Comparison of ENCODE assay signal across 8 cellular contexts in the genomic region with DNA sequence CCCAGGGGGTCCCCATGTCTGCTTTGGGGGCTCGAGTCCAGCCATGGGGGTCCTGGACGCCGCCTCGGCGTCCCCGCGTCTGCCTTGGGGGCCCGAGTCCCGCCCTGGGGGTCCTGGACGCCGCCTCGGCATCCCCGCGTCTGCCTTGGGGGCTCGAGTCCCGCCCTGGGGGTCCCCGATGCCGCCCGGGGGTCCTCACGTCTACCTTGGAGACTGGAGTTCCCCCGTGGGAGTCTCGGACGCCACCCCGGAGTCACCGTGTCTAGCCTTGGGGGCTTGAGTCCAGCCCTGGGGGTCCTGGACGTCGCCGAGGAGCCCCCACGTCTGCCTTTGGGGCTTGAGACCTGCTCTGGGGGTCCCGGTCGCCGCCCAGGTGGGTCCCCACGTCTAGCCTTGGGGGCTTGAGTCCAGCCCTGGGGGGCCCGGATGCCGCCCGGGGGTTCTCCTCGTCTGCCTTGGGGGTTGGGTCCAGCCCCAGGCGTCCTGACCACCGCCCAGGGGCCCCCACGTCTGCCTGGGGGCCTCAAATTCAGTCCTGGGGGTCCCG. TPM values are rescaled to one million over a fixed set of nuclear protein-coding genes. Genes with fewer than 3 reads are reported as not detected.
DNase-seq lines count a peak whose midpoint lies in the region; ATAC-seq lines count a peak whose summit lies in the region.

No MANE protein-coding gene starts in this region.

- peaks cover 20% of the 10 kb centered on the region for H3K36me3 ChIP-seq in HUES48 (ENCODE audit: control insufficient read depth, insufficient read depth, low read length)

- DNase-seq in activated naive CD8-positive, alpha-beta T cell treated with anti-CD3 and anti-CD28 coated beads, Interleukin-2, amount 10 ng/mL, durations not matched to agents 7 days and 5 days, result peak; percentile 62
- peak in 1 of 2 donors; percentile 74 for DNase-seq in stimulated activated effector memory CD8-positive, alpha-beta T cell treated with anti-CD3 and anti-CD28 coated beads, Interleukin-12 subunit alpha, Interleukin-12 subunit beta, amount 100 ng/mL, for 72 hours (ENCODE audit: low spot score in 2 of 2)
- DNase-seq in GM19238 (ENCODE audit: insufficient read length, low spot score), result no peak
- no peak for DNase-seq in C1 segment of cervical spinal cord (lab: John Stamatoyannopoulos, UW)
- no peak for DNase-seq in glomerular visceral epithelial cell (ENCODE audit: extremely low spot score)

- no peaks in the 10 kb centered on the region for H3K27me3 ChIP-seq in HUES48 (ENCODE audit: control insufficient read depth, insufficient read depth, low read length)

- H3K9ac ChIP-seq in HUES48 (ENCODE audit: low read depth, low read length), result peak overlapping the region; percentile 78

- H3K36me3 Mint-ChIP-seq in activated naive CD8-positive, alpha-beta T cell treated with anti-CD3 and anti-CD28 coated beads, Interleukin-2, amount 10 ng/mL, durations not matched to agents 7 days and 5 days, result peaks cover 4% of the 10 kb centered on the region
- H3K36me3 Mint-ChIP-seq in stimulated activated effector memory CD8-positive, alpha-beta T cell treated with anti-CD3 and anti-CD28 coated beads, Interleukin-12 subunit alpha, Interleukin-12 subunit beta, amount 100 ng/mL, for 72 hours, result peaks cover 32% of the 10 kb centered on the region

- no peaks in the 10 kb centered on the region for H3K4me1 ChIP-seq in HUES48 (ENCODE audit: control insufficient read depth, insufficient read depth, low read length)

- H3K4me3 ChIP-seq in HUES48 (ENCODE audit: low read depth, low read length) (peak overlapping the region; percentile 90), iPS-18c (ENCODE audit: insufficient read depth, low read depth, low read length) (peak overlapping the region; percentile 82)

- H3K27me3 Mint-ChIP-seq in activated naive CD8-positive, alpha-beta T cell treated with anti-CD3 and anti-CD28 coated beads, Interleukin-2, amount 10 ng/mL, durations not matched to agents 7 days and 5 days, result no peaks in the 10 kb centered on the region

- no peaks in the 10 kb centered on the region for H3K9me3 Mint-ChIP-seq in activated naive CD8-positive, alpha-beta T cell treated with anti-CD3 and anti-CD28 coated beads, Interleukin-2, amount 10 ng/mL, durations not matched to agents 7 days and 5 days
- H3K9me3 Mint-ChIP-seq in stimulated activated effector memory CD8-positive, alpha-beta T cell treated with anti-CD3 and anti-CD28 coated beads, Interleukin-12 subunit alpha, Interleukin-12 subunit beta, amount 100 ng/mL, for 72 hours, result no peaks in the 10 kb centered on the region

- H3K4me3 Mint-ChIP-seq in activated naive CD8-positive, alpha-beta T cell treated with anti-CD3 and anti-CD28 coated beads, Interleukin-2, amount 10 ng/mL, durations not matched to agents 7 days and 5 days, result peak overlapping the region; percentile 89
- H3K4me3 Mint-ChIP-seq in stimulated activated effector memory CD8-positive, alpha-beta T cell treated with anti-CD3 and anti-CD28 coated beads, Interleukin-12 subunit alpha, Interleukin-12 subunit beta, amount 100 ng/mL, for 72 hours, result peak overlapping the region; percentile 77

- no peak for ATAC-seq in activated naive CD8-positive, alpha-beta T cell treated with anti-CD3 and anti-CD28 coated beads, Interleukin-2, amount 10 ng/mL, durations not matched to agents 7 days and 5 days (ENCODE audit: low read depth)
- no peak for ATAC-seq in stimulated activated effector memory CD8-positive, alpha-beta T cell treated with anti-CD3 and anti-CD28 coated beads, Interleukin-12 subunit alpha, Interleukin-12 subunit beta, amount 100 ng/mL, for 72 hours
- no peak for ATAC-seq in GM21447 (IDR thresholded peaks at IDR 0.05; ENCODE audit: unreplicated experiment)

- peak overlapping the region; percentile 82 for H3K27ac Mint-ChIP-seq in activated naive CD8-positive, alpha-beta T cell treated with anti-CD3 and anti-CD28 coated beads, Interleukin-2, amount 10 ng/mL, durations not matched to agents 7 days and 5 days
- H3K27ac Mint-ChIP-seq in stimulated activated effector memory CD8-positive, alpha-beta T cell treated with anti-CD3 and anti-CD28 coated beads, Interleukin-12 subunit alpha, Interleukin-12 subunit beta, amount 100 ng/mL, for 72 hours, result peak overlapping the region; percentile 96

- POLR2A ChIA-PET in activated naive CD8-positive, alpha-beta T cell treated with anti-CD3 and anti-CD28 coated beads, Interleukin-2, amount 10 ng/mL, durations not matched to agents 7 days and 5 days (lab: Charles Lee), result no interaction called here

- peak overlapping the region; percentile 75 for H3K27ac ChIP-seq in HUES48 (ENCODE audit: low read depth, low read length)

- H3K9me3 ChIP-seq in HUES48 (ENCODE audit: control insufficient read depth, insufficient read depth, low read length), result no peaks in the 10 kb centered on the region
- H3K9me3 ChIP-seq in iPS-18c (ENCODE audit: control insufficient read depth, insufficient read depth, low read length), result no peaks in the 10 kb centered on the region

- H3K4me1 Mint-ChIP-seq in activated naive CD8-positive, alpha-beta T cell treated with anti-CD3 and anti-CD28 coated beads, Interleukin-2, amount 10 ng/mL, durations not matched to agents 7 days and 5 days, result peaks cover 22% of the 10 kb centered on the region
- H3K4me1 Mint-ChIP-seq in stimulated activated effector memory CD8-positive, alpha-beta T cell treated with anti-CD3 and anti-CD28 coated beads, Interleukin-12 subunit alpha, Interleukin-12 subunit beta, amount 100 ng/mL, for 72 hours, result peaks cover 32% of the 10 kb centered on the region

RNA-seq across cellular contexts. Expression of gene GTPBP6, which starts 1.1 kb away (rescaled TPM):
- total RNA-seq in activated naive CD8-positive, alpha-beta T cell treated with anti-CD3 and anti-CD28 coated beads, Interleukin-2, amount 10 ng/mL, durations not matched to agents 7 days and 5 days, result 10 to 100 TPM; 63.1 to 64.5 TPM

RNA-seq across cellular contexts. Expression of gene PLCXD1, which starts 38.5 kb away (rescaled TPM):
- total RNA-seq in activated naive CD8-positive, alpha-beta T cell treated with anti-CD3 and anti-CD28 coated beads, Interleukin-2, amount 10 ng/mL, durations not matched to agents 7 days and 5 days, result 10 to 100 TPM; 57.3 to 61.2 TPM
